28 cellular contexts compared by ENCODE assay signal in genomic region chr20:23229989-23230388, GRCh38.
"Had no signal": no experiment of that assay in that cellular context is flagged by ENCODE, and none has a peak within 500 bp of the region (broad histone marks: within the 10 kb centered on the region; RNA-seq: fewer than 3 reads in every experiment).

No MANE protein-coding gene starts in this region.

- H3K27me3 ChIP-seq: brain microvascular endothelial cell had no signal

- H3K27ac ChIP-seq: brain microvascular endothelial cell, epithelial cell of prostate, WERI-Rb-1 had no signal

- H3K4me3 Mint-ChIP-seq: activated B cell treated with CpG ODN at 0.5 μM for 24 hours; activated CD8-positive, alpha-beta T cell treated with anti-CD3 and anti-CD28 coated beads for 36 hours; activated naive CD8-positive, alpha-beta T cell; activated T-cell treated with anti-CD3 and anti-CD28 coated beads, Interleukin-2, amount 50 U/mL, for 24 hours; activated T-helper 17 cell treated with anti-CD3 and anti-CD28 coated beads, Interleukin-2, amount 50 U/mL, for 72 hours; T-cell; T-helper 1 cell treated with Interleukin-12 subunit alpha and Interleukin-12 subunit beta and Interleukin-4 antibody, amounts not matched to agents 30 μg/mL and 1 μg/mL, for 36 hours; T-helper 2 cell treated with Interferon-gamma antibody and Interleukin-4, amounts not matched to agents 5 μg/mL and 100 μg/mL, for 36 hours had no signal

- H3K4me1 Mint-ChIP-seq: activated B cell treated with CpG ODN at 0.5 μM for 24 hours; activated T-helper 17 cell treated with anti-CD3 and anti-CD28 coated beads, Interleukin-2, amount 50 U/mL, for 72 hours; T-cell had no signal

- H3K36me3 ChIP-seq: brain microvascular endothelial cell, WERI-Rb-1 had no signal

- DNase-seq: activated B cell treated with CpG ODN at 0.5 μM for 24 hours; activated CD4-positive, alpha-beta T cell treated with anti-CD3 and anti-CD28 coated beads for 48 hours; activated CD4-positive, alpha-beta T cell treated with anti-CD3 and anti-CD28 coated beads, Interleukin-2, amount 50 U/mL, for 1 hour; activated CD4-positive, alpha-beta T cell treated with anti-CD3 and anti-CD28 coated beads, Interleukin-2, amount 50 U/mL, for 48 hours; activated CD8-positive, alpha-beta memory T cell treated with anti-CD3 and anti-CD28 coated beads, Interleukin-2, amount 50 U/mL, for 48 hours; activated CD8-positive, alpha-beta T cell treated with anti-CD3 and anti-CD28 coated beads for 36 hours; activated effector memory CD4-positive, alpha-beta T cell treated with Interleukin-2 at 50 U/mL for 16 hours; activated gamma-delta T cell treated with Interleukin-2 at 50 U/mL for 16 hours; activated naive CD4-positive, alpha-beta T cell treated with anti-CD3 and anti-CD28 coated beads, Interleukin-2, amount 50 U/mL, for 16 hours; activated naive CD4-positive, alpha-beta T cell treated with Interleukin-2 at 50 U/mL for 16 hours; activated T-cell treated with anti-CD3 and anti-CD28 coated beads for 4 hours; activated T-cell treated with anti-CD3 and anti-CD28 coated beads, Interleukin-2, amount 50 U/mL, for 24 hours; amniotic stem cell; anterior cingulate cortex; brain microvascular endothelial cell; caudate nucleus; effector CD8-positive, alpha-beta T cell; foreskin fibroblast; SW 1271; T-cell; T1000; WERI-Rb-1 had no signal

- H3K36me3 Mint-ChIP-seq: activated naive CD8-positive, alpha-beta T cell; T-cell had no signal

- H3K27ac Mint-ChIP-seq: activated B cell treated with CpG ODN at 0.5 μM for 24 hours; activated CD8-positive, alpha-beta T cell treated with anti-CD3 and anti-CD28 coated beads for 36 hours; activated naive CD8-positive, alpha-beta T cell; activated T-cell treated with anti-CD3 and anti-CD28 coated beads, Interleukin-2, amount 50 U/mL, for 24 hours; activated T-helper 17 cell treated with anti-CD3 and anti-CD28 coated beads, Interleukin-2, amount 50 U/mL, for 72 hours; T-cell; T-helper 1 cell treated with Interleukin-12 subunit alpha and Interleukin-12 subunit beta and Interleukin-4 antibody, amounts not matched to agents 30 μg/mL and 1 μg/mL, for 36 hours; T-helper 2 cell treated with Interferon-gamma antibody and Interleukin-4, amounts not matched to agents 5 μg/mL and 100 μg/mL, for 36 hours had no signal

- ATAC-seq: activated CD4-positive, CD25-positive, alpha-beta regulatory T cell treated with anti-CD3 and anti-CD28 coated beads, Interleukin-2, amount 50 U/mL, for 24 hours; activated CD8-positive, alpha-beta T cell treated with anti-CD3 and anti-CD28 coated beads for 36 hours; activated T-helper 17 cell treated with anti-CD3 and anti-CD28 coated beads, Interleukin-2, amount 50 U/mL, for 72 hours; T-cell had no signal

- H3K9me3 Mint-ChIP-seq: T-helper 2 cell treated with Interferon-gamma antibody and Interleukin-4, amounts not matched to agents 5 μg/mL and 100 μg/mL, for 36 hours had no signal
